In genomic region chr22:22037740-22038139, GRCh38 we compare ENCODE assay signal across 1 cellular context.
A peak's percentile ranks its signal among the peaks of the same experiment; 100 is the strongest.
TF ChIP-seq lines count a peak whose summit lies in the region.

No MANE protein-coding gene starts in this region.

TF ChIP-seq in endothelial cell of umbilical vein, 7 proteins besides CTCF, POLR2A, EP300 and RAD21 (continued from another document):
- TF ChIP-seq FOS (IDR thresholded peaks at IDR 0.05; ENCODE audit: borderline replicate concordance, insufficient read depth, low read length) (peak; percentile 50), GATA2 (IDR thresholded peaks at IDR 0.05; ENCODE audit: insufficient read depth, insufficient read length, low read depth, low read length) (peak; percentile 65), MAX (IDR thresholded peaks at IDR 0.05; ENCODE audit: insufficient read depth, insufficient read length) (no peak)
